ENCODE assay signal across 19 cellular contexts in genomic region chr14:61706096-61706690, GRCh38. TPM values are rescaled to one million over a fixed set of nuclear protein-coding genes. Genes with fewer than 3 reads are reported as not detected.
A peak's percentile ranks its signal among the peaks of the same experiment; 100 is the strongest.
DNase-seq lines count a peak whose midpoint lies in the region; ATAC-seq and TF ChIP-seq lines count a peak whose summit lies in the region.
"Had no signal": no experiment of that assay in that cellular context is flagged by ENCODE, and none has a peak within 500 bp of the region (broad histone marks: within the 10 kb centered on the region; RNA-seq: fewer than 3 reads in every experiment).

No MANE protein-coding gene starts in this region.

- H3K4me1 ChIP-seq in cardiac muscle cell (ENCODE audit: low read depth) (peaks cover 22% of the 10 kb centered on the region), PC-9 (replicated peaks; ENCODE audit: insufficient read depth) (peaks cover 68% of the 10 kb centered on the region), urinary bladder (ENCODE audit: insufficient read depth) (no peaks in the 10 kb centered on the region), gastrocnemius medialis (peaks cover 0 to under 1% of the 10 kb centered on the region in 2 donors)

- H3K27ac Mint-ChIP-seq in stimulated activated memory B cell treated with anti-CD40 and anti-IgM and Interleukin-4, amounts not matched to agents 10 μg/mL and 1 μg/mL and 100 μg/mL, for 72 hours: no peak overlapping the region

- intact Hi-C loops in Right ventricle myocardium inferior (cut with DNase I) (no loop called here), PC-9 (cut with micrococcal nuclease; ENCODE audit: unreplicated experiment) (no loop called here), gastrocnemius medialis (cut with DNase I; ENCODE audit: low total_unique reads) (no loop called here)

- peaks cover 97% of the 10 kb centered on the region for H3K79me2 ChIP-seq in PC-9 (ENCODE audit: low read depth)

- H3K4me3 Mint-ChIP-seq in stimulated activated memory B cell treated with anti-CD40 and anti-IgM and Interleukin-4, amounts not matched to agents 10 μg/mL and 1 μg/mL and 100 μg/mL, for 72 hours: no peak overlapping the region

- H3K4me1 Mint-ChIP-seq in stimulated activated memory B cell treated with anti-CD40 and anti-IgM and Interleukin-4, amounts not matched to agents 10 μg/mL and 1 μg/mL and 100 μg/mL, for 72 hours: peaks cover 61% of the 10 kb centered on the region

- H3K9me3 Mint-ChIP-seq in stimulated activated memory B cell treated with anti-CD40 and anti-IgM and Interleukin-4, amounts not matched to agents 10 μg/mL and 1 μg/mL and 100 μg/mL, for 72 hours: no peaks in the 10 kb centered on the region
- H3K9me3 Mint-ChIP-seq: stimulated activated naive CD8-positive, alpha-beta T cell treated with anti-CD3 and anti-CD28 coated beads, Interleukin-15, amount 100 ng/mL, for 72 hours had no signal

- ATAC-seq in Right ventricle myocardium inferior (no peak), gastrocnemius medialis (no peak)
- ATAC-seq in stimulated activated memory B cell treated with anti-CD40 and anti-IgM and Interleukin-4, amounts not matched to agents 10 μg/mL and 1 μg/mL and 100 μg/mL, for 72 hours: no peak
- ATAC-seq: PC-3; stimulated activated naive CD8-positive, alpha-beta T cell treated with anti-CD3 and anti-CD28 coated beads, Interleukin-15, amount 100 ng/mL, for 72 hours had no signal

- H3K9me3 ChIP-seq in cardiac muscle cell (ENCODE audit: low read depth): no peaks in the 10 kb centered on the region
- H3K9me3 ChIP-seq in PC-9 (ENCODE audit: insufficient read depth, low read depth): no peaks in the 10 kb centered on the region
- no peaks in the 10 kb centered on the region for H3K9me3 ChIP-seq in gastrocnemius medialis
- H3K9me3 ChIP-seq: ovary, spleen had no signal

- peak overlapping the region; percentile 95 for H3K4me2 ChIP-seq in PC-9

- H3K36me3 Mint-ChIP-seq in stimulated activated memory B cell treated with anti-CD40 and anti-IgM and Interleukin-4, amounts not matched to agents 10 μg/mL and 1 μg/mL and 100 μg/mL, for 72 hours: peaks cover 12% of the 10 kb centered on the region

- POLR2A ChIA-PET in PC-9 (lab: Charles Lee; ENCODE audit: unreplicated experiment): interaction anchor here (0.8 kb wide), 1 partner anchor 11 kb away, joined by 4 read pairs; the partner anchor contains the start of gene HIF1A

- CTCF ChIA-PET in PC-9 (lab: Charles Lee): no interaction called here

- H3K4me3 ChIP-seq in cardiac muscle cell: no peak overlapping the region
- no peak overlapping the region for H3K4me3 ChIP-seq in PC-9
- H3K4me3 ChIP-seq in fibroblast of pulmonary artery (replicated peaks; ENCODE audit: low read depth, low read length): peak overlapping the region; percentile 71
- H3K4me3 ChIP-seq in urinary bladder (ENCODE audit: low read depth, low read length): no peak overlapping the region
- no peak overlapping the region for H3K4me3 ChIP-seq in gastrocnemius medialis
- H3K4me3 ChIP-seq: ovary, spleen had no signal

- 78% methylated on average over 3 of the region's 3 CpGs for WGBS in urinary bladder

- peak overlapping the region; percentile 70 for H3K27ac ChIP-seq in cardiac muscle cell
- peak overlapping the region; percentile 22; the same call in 1 of the 2 replicates for H3K27ac ChIP-seq in PC-9
- H3K27ac ChIP-seq in urinary bladder (ENCODE audit: low read depth): peak overlapping the region; percentile 50
- H3K27ac ChIP-seq in gastrocnemius medialis: no peak overlapping the region
- H3K27ac ChIP-seq: HL-60, ovary had no signal

- TF ChIP-seq POLR2A in gastrocnemius medialis (IDR thresholded peaks at IDR 0.05): no peak

- peaks cover 69% of the 10 kb centered on the region for H3F3A ChIP-seq in PC-9 (ENCODE audit: insufficient read depth, low read depth)

- H4K20me1 ChIP-seq in PC-9 (ENCODE audit: insufficient read depth): peaks cover 93% of the 10 kb centered on the region

- H3K36me3 ChIP-seq in cardiac muscle cell (no peaks in the 10 kb centered on the region), PC-9 (ENCODE audit: low read depth) (peaks cover 22% of the 10 kb centered on the region), urinary bladder (ENCODE audit: insufficient read depth) (no peaks in the 10 kb centered on the region), gastrocnemius medialis (no peaks in the 10 kb centered on the region)
- H3K36me3 ChIP-seq: ovary, spleen had no signal

- no peaks in the 10 kb centered on the region for H3K27me3 Mint-ChIP-seq in stimulated activated memory B cell treated with anti-CD40 and anti-IgM and Interleukin-4, amounts not matched to agents 10 μg/mL and 1 μg/mL and 100 μg/mL, for 72 hours
- H3K27me3 Mint-ChIP-seq: stimulated activated naive CD8-positive, alpha-beta T cell treated with anti-CD3 and anti-CD28 coated beads, Interleukin-15, amount 100 ng/mL, for 72 hours had no signal

- DNase-seq in cardiac muscle cell (ENCODE audit: low read depth in 1 of 2, low spot score in 1 of 2) (peak in 1 of 2 donors; percentile 54), Right ventricle myocardium inferior (ENCODE audit: missing footprints) (no peak), PC-9 (no peak), fibroblast of pulmonary artery (ENCODE audit: low read depth) (peak; percentile 44), gastrocnemius medialis (no peak), NCI-H1092 (lab: John Stamatoyannopoulos, UW) (no peak)
- DNase-seq: aorta; DMS53; effector memory CD4-positive, alpha-beta T cell; foreskin melanocyte; NCI-H146; NCI-H510A; ovary; PC-3; spleen; stimulated activated naive CD8-positive, alpha-beta T cell treated with anti-CD3 and anti-CD28 coated beads, Interleukin-15, amount 100 ng/mL, for 72 hours had no signal

- no peaks in the 10 kb centered on the region for H3K27me3 ChIP-seq in cardiac muscle cell
- H3K27me3 ChIP-seq in PC-9 (ENCODE audit: insufficient read depth, low read depth): no peaks in the 10 kb centered on the region
- no peaks in the 10 kb centered on the region for H3K27me3 ChIP-seq in gastrocnemius medialis
- H3K27me3 ChIP-seq: ovary, spleen had no signal

- H3K9me2 ChIP-seq in PC-9 (ENCODE audit: insufficient read depth): 0 out of 2 replicates have a peak, but pooled peaks cover 3% of the 10 kb centered on the region

- H2AFZ ChIP-seq in PC-9: no peak overlapping the region

- no TSS peak for BruUV-seq in PC-9 (replicated peaks; lab: Mats Ljungman, UMichigan)

- TF ChIP-seq CTCF in cardiac muscle cell (IDR thresholded peaks at IDR 0.05; ENCODE audit: low read depth, low read length) (no peak), PC-9 (conservative IDR thresholded peaks at IDR 0.05) (no peak), fibroblast of pulmonary artery (IDR thresholded peaks at IDR 0.05; ENCODE audit: low read length, missing control alignments) (no peak), gastrocnemius medialis (IDR thresholded peaks at IDR 0.05 in 4 of 5, conservative IDR thresholded peaks at IDR 0.05 in 1 of 5) (no peak)

- in situ Hi-C loops in gastrocnemius medialis (cut with MboI; ENCODE audit: low sequenced_read_pairs in 4 of 4): no loop called here

RNA-seq across cellular contexts. Expression of gene HIF1A, which starts 10.9 kb away (rescaled TPM):
- total RNA-seq in cardiac muscle cell (107 and 108 TPM in 2 replicates), Right ventricle myocardium inferior (53.4 TPM), PC-9 (2021) (146 and 154 TPM in 2 replicates), urinary bladder (151 TPM), gastrocnemius medialis (10 to 100 TPM; 18.2 to 30.7 (median 23.6) TPM)
- polyA plus RNA-seq in cardiac muscle cell (119 and 166 TPM in 2 replicates), urinary bladder (64.2 TPM)

RNA-seq across cellular contexts. Expression of gene SNAPC1, which starts 56.0 kb away (rescaled TPM):
- total RNA-seq in cardiac muscle cell (12.9 and 13.0 TPM in 2 replicates), Right ventricle myocardium inferior (11.8 TPM), PC-9 (2021) (17.9 and 18.0 TPM in 2 replicates), urinary bladder (12.5 TPM), gastrocnemius medialis (1 to 10 TPM; 2.0 to 3.7 (median 3.0) TPM)
- polyA plus RNA-seq in cardiac muscle cell (17.3 and 23.8 TPM in 2 replicates), urinary bladder (7.0 TPM)

Comparison
In these comparisons a context has a peak if more than half of its experiments do, and no peak if none do; other contexts are left out.
1. H3K27ac ChIP-seq: peak in cardiac muscle cell (single experiment), PC-9 (single experiment) and urinary bladder (single experiment); none in gastrocnemius medialis (0 of 4).